19 cellular contexts compared by ENCODE assay signal in the genomic region with DNA sequence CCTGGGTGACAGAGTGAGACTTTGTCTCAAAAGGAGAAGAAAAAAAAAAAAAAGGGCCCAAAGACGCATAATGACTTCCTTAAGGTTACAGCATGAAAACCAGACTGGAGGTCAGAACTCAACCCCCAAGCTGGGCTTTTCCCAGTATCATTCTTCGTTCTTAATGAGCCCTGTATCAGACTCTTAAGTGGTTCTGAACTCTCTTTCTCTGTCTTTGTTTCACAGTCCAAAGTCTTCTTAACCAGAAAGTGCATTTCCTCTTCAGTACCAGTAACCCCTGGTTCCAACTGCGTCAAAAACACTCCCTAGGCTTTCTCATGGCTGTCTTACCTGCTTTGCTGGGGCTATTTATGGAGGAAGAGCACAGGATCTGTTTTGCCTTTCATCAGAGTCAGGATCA. TPM values are rescaled to one million over a fixed set of nuclear protein-coding genes. Genes with fewer than 3 reads are reported as not detected.
DNase-seq lines count a peak whose midpoint lies in the region; ATAC-seq, FAIRE-seq and TF ChIP-seq lines count a peak whose summit lies in the region.
"Had no signal": no experiment of that assay in that cellular context is flagged by ENCODE, and none has a peak within 500 bp of the region (broad histone marks: within the 10 kb centered on the region; RNA-seq: fewer than 3 reads in every experiment).

No MANE protein-coding gene starts in this region.

- no peaks in the 10 kb centered on the region for H3K9me2 ChIP-seq in GM23338 (ENCODE audit: insufficient read depth)

- H2AFZ ChIP-seq in GM23338: peak overlapping the region; percentile 72

- ATAC-seq in GM23338: no peak
- no peak for ATAC-seq in sciatic nerve
- ATAC-seq: CD8-positive, alpha-beta T cell had no signal

- TF ChIP-seq CTCF in GM23338 (conservative IDR thresholded peaks at IDR 0.05; ENCODE audit: low read depth in 2 of 2) (no peak), endodermal cell (conservative IDR thresholded peaks at IDR 0.05) (no peak)

- no peak for FAIRE-seq in GM12892 (lab: Jason Lieb, UNC)
- FAIRE-seq: A204.1, GM19239, H1 had no signal

- H3K4me2 ChIP-seq in BLaER1 treated with 17β-estradiol and CSF1 and Interleukin-3, amounts not matched to agents 10 nM and 100 nM: peak overlapping the region in 9 of 11 experiments; percentile 15 to 78 (median 60); a peak in 17 of 22 replicates
- no peak overlapping the region for H3K4me2 ChIP-seq in GM23338

- H3K9me3 Mint-ChIP-seq in GM23338 (no peaks in the 10 kb centered on the region), endodermal cell (no peaks in the 10 kb centered on the region)
- H3K9me3 Mint-ChIP-seq: CD8-positive, alpha-beta T cell had no signal

- no peaks in the 10 kb centered on the region for H3K9me3 ChIP-seq in BLaER1 treated with 17β-estradiol and CSF1 and Interleukin-3, amounts not matched to agents 10 nM and 100 nM (replicated peaks in 1 of 11)
- H3K9me3 ChIP-seq in endodermal cell (ENCODE audit: control insufficient read depth, low read length): no peaks in the 10 kb centered on the region

- no peaks in the 10 kb centered on the region for H3F3A ChIP-seq in GM23338 (replicated peaks; ENCODE audit: low read depth)

- H3K9ac ChIP-seq in BLaER1 treated with 17β-estradiol and CSF1 and Interleukin-3, amounts not matched to agents 10 nM and 100 nM: no peak overlapping the region
- no peak overlapping the region for H3K9ac ChIP-seq in endodermal cell (ENCODE audit: extremely low read depth, low read length, poor library complexity, severe bottlenecking)

- 88 to 90% methylated on average over 2 to 3 of the region's 3 CpGs for WGBS in endodermal cell (ENCODE audit: insufficient coverage in 1 of 2, insufficient read length in 1 of 2), 2 experiments

- no peak for DNase-seq in GM23338 (ENCODE audit: low spot score)
- DNase-seq in endodermal cell: no peak
- peak; percentile 0 for DNase-seq in sciatic nerve (ENCODE audit: low spot score)
- no peak for DNase-seq in AG20443 (ENCODE audit: low spot score)
- no peak for DNase-seq in middle frontal gyrus (ENCODE audit: extremely low spot score, low spot score)
- no peak for DNase-seq in GM12892 (ENCODE audit: insufficient read length)
- DNase-seq: DMS79, KBM-7, MV-4-11, NCI-H1694 treated with DMSO at 0.1 percent for 48 hours, NCI-H2107, NCI-H226, SHP77 had no signal

- no peaks in the 10 kb centered on the region for H3K27me3 ChIP-seq in BLaER1 treated with 17β-estradiol and CSF1 and Interleukin-3, amounts not matched to agents 10 nM and 100 nM
- H3K27me3 ChIP-seq in GM23338 (ENCODE audit: insufficient read depth) (no peaks in the 10 kb centered on the region), endodermal cell (ENCODE audit: control insufficient read depth, insufficient read depth, low read length, poor library complexity, severe bottlenecking) (peaks cover 17% of the 10 kb centered on the region)

- H3K79me2 ChIP-seq in GM23338 (replicated peaks; ENCODE audit: insufficient read depth): no peaks in the 10 kb centered on the region

- H3K4me3 ChIP-seq in BLaER1 treated with 17β-estradiol and CSF1 and Interleukin-3, amounts not matched to agents 10 nM and 100 nM: no peak overlapping the region
- H3K4me3 ChIP-seq in GM23338: no peak overlapping the region
- no peak overlapping the region for H3K4me3 ChIP-seq in endodermal cell (ENCODE audit: low read length)
- H3K4me3 ChIP-seq: SK-N-MC had no signal

- no peaks in the 10 kb centered on the region for H4K20me1 ChIP-seq in BLaER1 treated with 17β-estradiol and CSF1 and Interleukin-3, amounts not matched to agents 10 nM and 100 nM
- H4K20me1 ChIP-seq in GM23338 (replicated peaks; ENCODE audit: insufficient read depth): no peaks in the 10 kb centered on the region

- no peaks in the 10 kb centered on the region for H3K4me1 Mint-ChIP-seq in GM23338
- H3K4me1 Mint-ChIP-seq in endodermal cell: peaks cover 17% of the 10 kb centered on the region

- TF ChIP-seq POLR2A in GM12892 (IDR thresholded peaks at IDR 0.05; ENCODE audit: low read depth, low read length): no peak

- H3K27me3 Mint-ChIP-seq in GM23338 (ENCODE audit: insufficient read depth, low read depth, poor library complexity): peaks cover 3% of the 10 kb centered on the region
- peaks cover 48% of the 10 kb centered on the region for H3K27me3 Mint-ChIP-seq in endodermal cell (ENCODE audit: insufficient read depth)

- intact Hi-C loops in sciatic nerve (cut with DNase I): loop anchor here (10.0 kb wide), 1 partner anchor 107 kb away; no protein-coding TSS in a partner anchor

- no peak overlapping the region for H3K27ac Mint-ChIP-seq in GM23338
- peak overlapping the region; percentile 15 for H3K27ac Mint-ChIP-seq in endodermal cell
- H3K27ac Mint-ChIP-seq: CD8-positive, alpha-beta T cell had no signal

- H3K4me3 Mint-ChIP-seq in GM23338 (no peak overlapping the region), endodermal cell (no peak overlapping the region)
- H3K4me3 Mint-ChIP-seq: CD8-positive, alpha-beta T cell had no signal

- H3K4me1 ChIP-seq in BLaER1 treated with 17β-estradiol and CSF1 and Interleukin-3, amounts not matched to agents 10 nM and 100 nM: peaks cover 9 to 26% (median 13%) of the 10 kb centered on the region in 10 experiments; a peak in 19 of 20 replicates
- no peaks in the 10 kb centered on the region for H3K4me1 ChIP-seq in GM23338 (ENCODE audit: insufficient read depth)
- H3K4me1 ChIP-seq in endodermal cell (ENCODE audit: control insufficient read depth, insufficient read depth, low read length): peaks cover 11% of the 10 kb centered on the region

- H3K36me3 ChIP-seq in BLaER1 treated with 17β-estradiol and CSF1 and Interleukin-3, amounts not matched to agents 10 nM and 100 nM: no peaks in the 10 kb centered on the region
- H3K36me3 ChIP-seq in GM23338 (ENCODE audit: insufficient read depth) (no peaks in the 10 kb centered on the region), endodermal cell (ENCODE audit: control insufficient read depth, insufficient read depth, low read length) (no peaks in the 10 kb centered on the region)

- H3K27ac ChIP-seq in BLaER1 treated with 17β-estradiol and CSF1 and Interleukin-3, amounts not matched to agents 10 nM and 100 nM: no peak overlapping the region
- H3K27ac ChIP-seq in GM23338 (ENCODE audit: low read depth) (no peak overlapping the region), endodermal cell (ENCODE audit: low read depth, low read length) (no peak overlapping the region)
- H3K27ac ChIP-seq: SK-N-MC had no signal

- H3K36me3 Mint-ChIP-seq in GM23338 (ENCODE audit: low read depth): no peaks in the 10 kb centered on the region
- no peaks in the 10 kb centered on the region for H3K36me3 Mint-ChIP-seq in endodermal cell (ENCODE audit: low read depth)
- H3K36me3 Mint-ChIP-seq: CD8-positive, alpha-beta T cell had no signal

TF ChIP-seq in GM23338, 12 proteins besides CTCF, POLR2A, EP300 and RAD21 (continues in another document):
- TF ChIP-seq STAT1 (IDR thresholded peaks at IDR 0.05; ENCODE audit: unreplicated experiment) (no peak), ZNF331 (CRISPR knock-in tag; IDR thresholded peaks at IDR 0.05; ENCODE audit: low read depth) (no peak), JUNB (IDR thresholded peaks at IDR 0.05; ENCODE audit: unreplicated experiment) (no peak), EZH2phosphoT487 (IDR thresholded peaks at IDR 0.05; ENCODE audit: unreplicated experiment) (no peak), ZNF114 (CRISPR knock-in tag; IDR thresholded peaks at IDR 0.05) (no peak), CREB1 (CRISPR knock-in tag; IDR thresholded peaks at IDR 0.05; ENCODE audit: low read depth) (no peak), EZH2 (IDR thresholded peaks at IDR 0.05; ENCODE audit: low read depth, unreplicated experiment) (no peak), NANOG (IDR thresholded peaks at IDR 0.05; ENCODE audit: borderline replicate concordance) (no peak), POLR2AphosphoS5 (IDR thresholded peaks at IDR 0.05; ENCODE audit: low read depth) (no peak)
- TF ChIP-seq, protein P1, sequence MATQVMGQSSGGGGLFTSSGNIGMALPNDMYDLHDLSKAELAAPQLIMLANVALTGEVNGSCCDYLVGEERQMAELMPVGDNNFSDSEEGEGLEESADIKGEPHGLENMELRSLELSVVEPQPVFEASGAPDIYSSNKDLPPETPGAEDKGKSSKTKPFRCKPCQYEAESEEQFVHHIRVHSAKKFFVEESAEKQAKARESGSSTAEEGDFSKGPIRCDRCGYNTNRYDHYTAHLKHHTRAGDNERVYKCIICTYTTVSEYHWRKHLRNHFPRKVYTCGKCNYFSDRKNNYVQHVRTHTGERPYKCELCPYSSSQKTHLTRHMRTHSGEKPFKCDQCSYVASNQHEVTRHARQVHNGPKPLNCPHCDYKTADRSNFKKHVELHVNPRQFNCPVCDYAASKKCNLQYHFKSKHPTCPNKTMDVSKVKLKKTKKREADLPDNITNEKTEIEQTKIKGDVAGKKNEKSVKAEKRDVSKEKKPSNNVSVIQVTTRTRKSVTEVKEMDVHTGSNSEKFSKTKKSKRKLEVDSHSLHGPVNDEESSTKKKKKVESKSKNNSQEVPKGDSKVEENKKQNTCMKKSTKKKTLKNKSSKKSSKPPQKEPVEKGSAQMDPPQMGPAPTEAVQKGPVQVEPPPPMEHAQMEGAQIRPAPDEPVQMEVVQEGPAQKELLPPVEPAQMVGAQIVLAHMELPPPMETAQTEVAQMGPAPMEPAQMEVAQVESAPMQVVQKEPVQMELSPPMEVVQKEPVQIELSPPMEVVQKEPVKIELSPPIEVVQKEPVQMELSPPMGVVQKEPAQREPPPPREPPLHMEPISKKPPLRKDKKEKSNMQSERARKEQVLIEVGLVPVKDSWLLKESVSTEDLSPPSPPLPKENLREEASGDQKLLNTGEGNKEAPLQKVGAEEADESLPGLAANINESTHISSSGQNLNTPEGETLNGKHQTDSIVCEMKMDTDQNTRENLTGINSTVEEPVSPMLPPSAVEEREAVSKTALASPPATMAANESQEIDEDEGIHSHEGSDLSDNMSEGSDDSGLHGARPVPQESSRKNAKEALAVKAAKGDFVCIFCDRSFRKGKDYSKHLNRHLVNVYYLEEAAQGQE (IDR thresholded peaks at IDR 0.05; ENCODE audit: unreplicated experiment): no peak
- TF ChIP-seq, protein P2, sequence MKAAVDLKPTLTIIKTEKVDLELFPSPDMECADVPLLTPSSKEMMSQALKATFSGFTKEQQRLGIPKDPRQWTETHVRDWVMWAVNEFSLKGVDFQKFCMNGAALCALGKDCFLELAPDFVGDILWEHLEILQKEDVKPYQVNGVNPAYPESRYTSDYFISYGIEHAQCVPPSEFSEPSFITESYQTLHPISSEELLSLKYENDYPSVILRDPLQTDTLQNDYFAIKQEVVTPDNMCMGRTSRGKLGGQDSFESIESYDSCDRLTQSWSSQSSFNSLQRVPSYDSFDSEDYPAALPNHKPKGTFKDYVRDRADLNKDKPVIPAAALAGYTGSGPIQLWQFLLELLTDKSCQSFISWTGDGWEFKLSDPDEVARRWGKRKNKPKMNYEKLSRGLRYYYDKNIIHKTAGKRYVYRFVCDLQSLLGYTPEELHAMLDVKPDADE (IDR thresholded peaks at IDR 0.05): no peak

RNA-seq across cellular contexts. Expression of a gene that starts 38.4 kb away (rescaled TPM):
- total RNA-seq in GM23338 (2014; rRNA removed; shearing (Covaris generic)): 8.4 and 14.0 TPM in 2 replicates
- 1.5 and 1.7 TPM in 2 replicates for polyA plus RNA-seq in GM23338 (2016; fragmentation: Nextera tagmentation; extraction: Ambion mirVana)
- total RNA-seq in endodermal cell: 10 to 100 TPM; 28.1 to 38.1 TPM
- polyA plus RNA-seq in endodermal cell (2013, experiment 1 of 2): 10.8 TPM
- polyA plus RNA-seq in endodermal cell (2013, experiment 2 of 2): 12.5 TPM
- total RNA-seq in sciatic nerve: 15.9 TPM
- polyA plus RNA-seq in GM12892 (2012; ENCODE audit: missing spikeins): 1.0 TPM
